In genomic region chr15:87135109-87135508, GRCh38 we compare ENCODE assay signal across 7 cellular contexts.
"Had no signal": no experiment of that assay in that cellular context is flagged by ENCODE, and none has a peak within 500 bp of the region (broad histone marks: within the 10 kb centered on the region; RNA-seq: fewer than 3 reads in every experiment).

No MANE protein-coding gene starts in this region.

- H3K27ac Mint-ChIP-seq: GM23338, IgD-negative memory B cell had no signal

- H3K4me2 ChIP-seq: GM23338 had no signal

- H3K4me1 Mint-ChIP-seq: GM23338, H9, IgD-negative memory B cell had no signal

- H3K36me3 Mint-ChIP-seq: IgD-negative memory B cell had no signal

- H3K27ac ChIP-seq: HL-60 had no signal

- H3K27me3 Mint-ChIP-seq: IgD-negative memory B cell had no signal

- H3K4me3 Mint-ChIP-seq: GM23338, H9, IgD-negative memory B cell had no signal

- H3K9me3 Mint-ChIP-seq: GM23338, H9 had no signal

- H2AFZ ChIP-seq: GM23338 had no signal

- DNase-seq: H9, HCEC 1CT, KBM-7 had no signal

- ATAC-seq: GM23338, HepG2 had no signal

- H3K4me3 ChIP-seq: GM23338 had no signal
